16 cellular contexts compared by ENCODE assay signal in the genomic region with DNA sequence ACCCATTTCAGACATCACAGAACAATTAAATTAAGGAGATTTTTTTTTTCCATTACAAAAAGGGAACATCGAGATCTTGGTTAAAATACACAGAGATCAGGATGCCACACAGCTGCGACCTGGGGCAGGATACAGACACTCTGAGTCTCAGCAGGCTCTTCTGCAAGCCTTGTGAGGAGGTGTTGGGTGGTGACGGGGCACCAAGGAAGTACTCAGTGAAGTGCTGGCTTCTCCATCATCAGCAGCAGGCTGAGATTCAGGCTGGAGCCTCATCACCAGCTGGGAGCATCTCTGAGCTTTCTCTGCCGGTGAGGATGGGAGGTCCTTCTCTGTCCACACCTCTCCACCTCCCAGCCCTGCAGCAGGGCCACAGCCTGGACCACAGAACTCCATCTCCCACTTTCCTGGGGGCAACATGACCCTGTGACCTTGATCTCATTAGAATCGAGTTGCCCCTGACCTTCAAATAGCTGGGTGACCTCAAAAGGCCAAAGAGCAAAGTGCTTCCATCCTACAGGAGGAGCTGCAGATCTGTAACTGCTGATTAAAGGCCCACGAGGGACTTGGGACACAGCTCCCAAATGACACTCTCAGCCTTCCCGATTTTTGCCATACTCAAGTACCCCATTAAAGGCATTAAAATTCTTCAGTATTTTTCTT. TPM values are rescaled to one million over a fixed set of nuclear protein-coding genes. Genes with fewer than 3 reads are reported as not detected.
DNase-seq lines count a peak whose midpoint lies in the region; ATAC-seq and TF ChIP-seq lines count a peak whose summit lies in the region.
"Had no signal": no experiment of that assay in that cellular context is flagged by ENCODE, and none has a peak within 500 bp of the region (broad histone marks: within the 10 kb centered on the region; RNA-seq: fewer than 3 reads in every experiment).

No MANE protein-coding gene starts in this region.

- H3K4me3 Mint-ChIP-seq in Caco-2 (ENCODE audit: unreplicated experiment), result peak overlapping the region; percentile 57
- H3K4me3 Mint-ChIP-seq in stimulated activated memory B cell treated with anti-CD40 and anti-IgM and Interleukin-4, amounts not matched to agents 10 μg/mL and 1 μg/mL and 100 μg/mL, for 72 hours, result no peak overlapping the region
- H3K4me3 Mint-ChIP-seq: activated CD4-positive, alpha-beta memory T cell treated with anti-CD3 and anti-CD28 coated beads, Interleukin-2, amount 10 ng/mL, durations not matched to agents 7 days and 5 days; activated T-helper 1 cell treated with anti-CD3 and anti-CD28 coated beads, Interleukin-12 subunit alpha, Interleukin-12 subunit beta, Interleukin-2, Interleukin-4 antibody, amounts not matched to agents 30 ng/mL and 10 ng/mL and 1 ng/mL, durations not matched to agents 14 hours and 24 hours and 36 hours had no signal

- POLR2A ChIA-PET in Caco-2 (lab: Charles Lee), result interaction anchor here (0.6 to 1.3 kb wide), 2 partner anchors 16 to 63 kb away, joined by 4 to 6 read pairs; partner anchors contain the start of gene PMEPA1

- intact Hi-C loops in Caco-2 (cut with micrococcal nuclease; ENCODE audit: unreplicated experiment), result loop anchor here (1.0 kb wide), 6 partner anchors 17 to 486 kb away; partner anchors contain the start of gene PMEPA1

- no peak for TF ChIP-seq CTCF in Caco-2 (IDR thresholded peaks at IDR 0.05; ENCODE audit: insufficient read depth in 1 of 2, low read depth in 1 of 2, low read length in 1 of 2, severe bottlenecking in 1 of 2, unreplicated experiment in 1 of 2)

- peaks cover 39% of the 10 kb centered on the region for H3K4me1 ChIP-seq in Caco-2

- H3K9me3 Mint-ChIP-seq in Caco-2 (ENCODE audit: unreplicated experiment), result no peaks in the 10 kb centered on the region
- H3K9me3 Mint-ChIP-seq in stimulated activated memory B cell treated with anti-CD40 and anti-IgM and Interleukin-4, amounts not matched to agents 10 μg/mL and 1 μg/mL and 100 μg/mL, for 72 hours, result no peaks in the 10 kb centered on the region
- H3K9me3 Mint-ChIP-seq: activated CD4-positive, alpha-beta memory T cell treated with anti-CD3 and anti-CD28 coated beads, Interleukin-2, amount 10 ng/mL, durations not matched to agents 7 days and 5 days; activated T-helper 1 cell treated with anti-CD3 and anti-CD28 coated beads, Interleukin-12 subunit alpha, Interleukin-12 subunit beta, Interleukin-2, Interleukin-4 antibody, amounts not matched to agents 30 ng/mL and 10 ng/mL and 1 ng/mL, durations not matched to agents 14 hours and 24 hours and 36 hours had no signal

- H3K36me3 ChIP-seq in Caco-2 (ENCODE audit: control insufficient read depth, insufficient read depth, low read length), result no peaks in the 10 kb centered on the region

- no peaks in the 10 kb centered on the region for H3K36me3 Mint-ChIP-seq in Caco-2 (ENCODE audit: insufficient read depth, unreplicated experiment)
- no peaks in the 10 kb centered on the region for H3K36me3 Mint-ChIP-seq in stimulated activated memory B cell treated with anti-CD40 and anti-IgM and Interleukin-4, amounts not matched to agents 10 μg/mL and 1 μg/mL and 100 μg/mL, for 72 hours

- H3K4me3 ChIP-seq in Caco-2 (ENCODE audit: low read depth, low read length), result no peak overlapping the region
- H3K4me3 ChIP-seq: SK-N-MC, skin epidermis had no signal

- H3K27me3 Mint-ChIP-seq in Caco-2 (ENCODE audit: insufficient read depth, unreplicated experiment), result no peaks in the 10 kb centered on the region
- H3K27me3 Mint-ChIP-seq in stimulated activated memory B cell treated with anti-CD40 and anti-IgM and Interleukin-4, amounts not matched to agents 10 μg/mL and 1 μg/mL and 100 μg/mL, for 72 hours, result no peaks in the 10 kb centered on the region
- H3K27me3 Mint-ChIP-seq: activated CD4-positive, alpha-beta memory T cell treated with anti-CD3 and anti-CD28 coated beads, Interleukin-2, amount 10 ng/mL, durations not matched to agents 7 days and 5 days had no signal

- peak overlapping the region; percentile 85 for H3K27ac Mint-ChIP-seq in Caco-2 (ENCODE audit: unreplicated experiment)
- peak overlapping the region; percentile 53 for H3K27ac Mint-ChIP-seq in stimulated activated memory B cell treated with anti-CD40 and anti-IgM and Interleukin-4, amounts not matched to agents 10 μg/mL and 1 μg/mL and 100 μg/mL, for 72 hours
- H3K27ac Mint-ChIP-seq: activated CD4-positive, alpha-beta memory T cell treated with anti-CD3 and anti-CD28 coated beads, Interleukin-2, amount 10 ng/mL, durations not matched to agents 7 days and 5 days; activated T-helper 1 cell treated with anti-CD3 and anti-CD28 coated beads, Interleukin-12 subunit alpha, Interleukin-12 subunit beta, Interleukin-2, Interleukin-4 antibody, amounts not matched to agents 30 ng/mL and 10 ng/mL and 1 ng/mL, durations not matched to agents 14 hours and 24 hours and 36 hours had no signal

- H3K27me3 ChIP-seq in Caco-2 (replicated peaks; ENCODE audit: control insufficient read depth, insufficient read depth, low read length), result no peaks in the 10 kb centered on the region; the same call in none of the 2 replicates

- H3K4me1 Mint-ChIP-seq in Caco-2 (ENCODE audit: low read depth, unreplicated experiment), result peaks cover 41% of the 10 kb centered on the region
- H3K4me1 Mint-ChIP-seq in stimulated activated memory B cell treated with anti-CD40 and anti-IgM and Interleukin-4, amounts not matched to agents 10 μg/mL and 1 μg/mL and 100 μg/mL, for 72 hours, result peaks cover 79% of the 10 kb centered on the region

- ATAC-seq in stimulated activated memory B cell treated with anti-CD40 and anti-IgM and Interleukin-4, amounts not matched to agents 10 μg/mL and 1 μg/mL and 100 μg/mL, for 72 hours, result no peak
- no peak for ATAC-seq in GM18873 (IDR thresholded peaks at IDR 0.05; ENCODE audit: low FRiP score, unreplicated experiment)

- H3K9me3 ChIP-seq in Caco-2, result no peaks in the 10 kb centered on the region

- no peak for DNase-seq in Caco-2
- peak; percentile 29 for DNase-seq in SW480 (ENCODE audit: low spot score)
- no peak for DNase-seq in epithelial cell of prostate (ENCODE audit: low read depth, low spot score)
- DNase-seq in Kasumi-1 (lab: John Stamatoyannopoulos, UW), result no peak
- no peak for DNase-seq in NCI-H128 (lab: John Stamatoyannopoulos, UW; ENCODE audit: unreplicated experiment)
- DNase-seq in NCI-H526 treated with DMSO at 0.1 percent for 48 hours (lab: John Stamatoyannopoulos, UW), result no peak
- DNase-seq: activated CD4-positive, alpha-beta memory T cell treated with anti-CD3 and anti-CD28 coated beads, Interleukin-2, amount 10 ng/mL, durations not matched to agents 7 days and 5 days; central memory CD4-positive, alpha-beta T cell; effector CD8-positive, alpha-beta T cell; left cardiac atrium; NCI-H1930 had no signal

- CTCF ChIA-PET in Caco-2 (lab: Charles Lee), result interaction anchor here (0.6 to 2.5 kb wide), 14 partner anchors 8 to 509 kb away, joined by 3 to 21 read pairs (median 6); partner anchors contain the start of gene PMEPA1

- peak overlapping the region; percentile 99 for H3K27ac ChIP-seq in epithelial cell of prostate
- H3K27ac ChIP-seq: SK-N-MC had no signal

- BruUV-seq in Caco-2 (replicated peaks; lab: Mats Ljungman, UMichigan), result TSS peak; percentile 65

RNA-seq across cellular contexts. Expression of gene PMEPA1, which starts 16.0 kb away (rescaled TPM):
- 3.3 and 3.7 TPM in 2 replicates for total RNA-seq in Caco-2 (2022)
